Comparison of ENCODE assay signal across 8 cellular contexts in genomic region chr9:36165766-36166149, GRCh38. TPM values are rescaled to one million over a fixed set of nuclear protein-coding genes. Genes with fewer than 3 reads are reported as not detected.
A peak's percentile ranks its signal among the peaks of the same experiment; 100 is the strongest.
DNase-seq lines count a peak whose midpoint lies in the region; ATAC-seq and TF ChIP-seq lines count a peak whose summit lies in the region.

No MANE protein-coding gene starts in this region.

- H3K27me3 Mint-ChIP-seq in WTC11 (ENCODE audit: low read depth), result peaks cover 7% of the 10 kb centered on the region
- H3K27me3 Mint-ChIP-seq in glutamatergic neuron (ENCODE audit: unreplicated experiment), result peaks cover 10% of the 10 kb centered on the region
- H3K27me3 Mint-ChIP-seq in endothelial cell (ENCODE audit: unreplicated experiment), result peaks cover 5% of the 10 kb centered on the region

- peak overlapping the region; percentile 44 for H3K27ac ChIP-seq in skeletal muscle tissue (ENCODE audit: low read depth, low read length)

- H3K9ac ChIP-seq in skeletal muscle tissue (ENCODE audit: low read depth in 1 of 3, low read length in 3 of 3), result no peak overlapping the region

- DNase-seq in ELR (ENCODE audit: low read depth) (peak; percentile 54), WTC11 (ENCODE audit: low spot score) (no peak), glutamatergic neuron (no peak), endothelial cell (ENCODE audit: low spot score) (no peak)
- DNase-seq in stimulated activated CD4-positive, alpha-beta T cell treated with anti-CD3 and anti-CD28 coated beads, Interleukin-4, amount 100 ng/mL, for 24 hours, result no peak

- H3K36me3 Mint-ChIP-seq in WTC11 (no peaks in the 10 kb centered on the region), glutamatergic neuron (ENCODE audit: unreplicated experiment) (no peaks in the 10 kb centered on the region), endothelial cell (ENCODE audit: low read depth, unreplicated experiment) (no peaks in the 10 kb centered on the region)

- CTCF ChIA-PET in WTC11 (lab: Charles Lee), result interaction anchor here (0.6 to 5.3 kb wide), 27 partner anchors 13 to 1994 kb away, joined by 3 to 131 read pairs (median 5); partner anchors contain the start of genes CLTA, GLIPR2 and RECK

- no peak for TF ChIP-seq CTCF in WTC11 (IDR thresholded peaks at IDR 0.05)
- TF ChIP-seq CTCF in glutamatergic neuron (IDR thresholded peaks at IDR 0.05; ENCODE audit: partially characterized antibody, unreplicated experiment), result no peak
- TF ChIP-seq CTCF in endothelial cell (IDR thresholded peaks at IDR 0.05; ENCODE audit: unreplicated experiment), result no peak

- H3K4me1 Mint-ChIP-seq in WTC11 (peaks cover 49% of the 10 kb centered on the region), glutamatergic neuron (ENCODE audit: low read depth, unreplicated experiment) (peaks cover 15% of the 10 kb centered on the region), endothelial cell (ENCODE audit: unreplicated experiment) (peaks cover 14% of the 10 kb centered on the region)

- H3K4me3 ChIP-seq in skeletal muscle tissue (ENCODE audit: low read length in 3 of 3), result peak overlapping the region; percentile 41 to 68 (median 54)

- ATAC-seq in WTC11, result no peak; the same call in 1 of the 2 replicates
- ATAC-seq in HG02938 (IDR thresholded peaks at IDR 0.05; ENCODE audit: unreplicated experiment), result no peak
- no peak for ATAC-seq in GM18907 (IDR thresholded peaks at IDR 0.05; ENCODE audit: unreplicated experiment)

- peaks cover 5 to 16% (median 14%) of the 10 kb centered on the region in 3 donors for H3K4me1 ChIP-seq in skeletal muscle tissue (ENCODE audit: control insufficient read depth in 3 of 3, insufficient read depth in 3 of 3, low read length in 3 of 3)

- no peaks in the 10 kb centered on the region for H3K9me3 ChIP-seq in skeletal muscle tissue (ENCODE audit: control insufficient read depth in 3 of 3, low read length in 3 of 3)

- H3K27me3 ChIP-seq in skeletal muscle tissue (ENCODE audit: control insufficient read depth in 3 of 3, insufficient read depth in 3 of 3, low read length in 3 of 3), result peaks cover 7 to 18% (median 14%) of the 10 kb centered on the region in 3 donors

- H3K4me3 Mint-ChIP-seq in WTC11 (peak overlapping the region; percentile 33; the same call in 1 of the 2 replicates), glutamatergic neuron (ENCODE audit: unreplicated experiment) (no peak overlapping the region), endothelial cell (ENCODE audit: unreplicated experiment) (no peak overlapping the region)

- no peaks in the 10 kb centered on the region for H3K36me3 ChIP-seq in skeletal muscle tissue (ENCODE audit: control insufficient read depth in 3 of 3, insufficient read depth in 3 of 3, low read length in 3 of 3)

- H3K9me3 Mint-ChIP-seq in WTC11 (no peaks in the 10 kb centered on the region), glutamatergic neuron (ENCODE audit: unreplicated experiment) (peaks cover 10% of the 10 kb centered on the region), endothelial cell (ENCODE audit: unreplicated experiment) (no peaks in the 10 kb centered on the region)

- POLR2A ChIA-PET in WTC11 (lab: Charles Lee), result interaction anchor here (0.8 to 3.3 kb wide), 3 partner anchors 25 to 29 kb away, joined by 3 to 24 read pairs (median 7); partner anchors contain the start of genes CLTA and GLIPR2

- H3K27ac Mint-ChIP-seq in WTC11, result no peak overlapping the region
- H3K27ac Mint-ChIP-seq in glutamatergic neuron (ENCODE audit: unreplicated experiment), result peak overlapping the region; percentile 5
- H3K27ac Mint-ChIP-seq in endothelial cell (ENCODE audit: unreplicated experiment), result no peak overlapping the region

TF ChIP-seq in WTC11, 78 proteins besides CTCF, POLR2A, EP300 and RAD21:
- TF ChIP-seq USF1 (CRISPR knock-in tag; IDR thresholded peaks at IDR 0.05), result no peak
- TF ChIP-seq MLX (CRISPR knock-in tag; IDR thresholded peaks at IDR 0.05), result no peak
- no peak for TF ChIP-seq SMAD4 (CRISPR knock-in tag; IDR thresholded peaks at IDR 0.05)
- TF ChIP-seq ATF1 (CRISPR knock-in tag; IDR thresholded peaks at IDR 0.05), result no peak
- no peak for TF ChIP-seq FOXP1 (CRISPR knock-in tag; IDR thresholded peaks at IDR 0.05; ENCODE audit: borderline replicate concordance)
- no peak for TF ChIP-seq ZNF138 (CRISPR knock-in tag; conservative IDR thresholded peaks at IDR 0.05)
- no peak for TF ChIP-seq IRF1 (CRISPR knock-in tag; IDR thresholded peaks at IDR 0.05)
- no peak for TF ChIP-seq SP1 (CRISPR knock-in tag; conservative IDR thresholded peaks at IDR 0.05)
- no peak for TF ChIP-seq SMAD3 (CRISPR knock-in tag; IDR thresholded peaks at IDR 0.05; ENCODE audit: borderline replicate concordance)
- no peak for TF ChIP-seq ZMAT4 (CRISPR knock-in tag; IDR thresholded peaks at IDR 0.05)
- no peak for TF ChIP-seq NR2C2 (CRISPR knock-in tag; IDR thresholded peaks at IDR 0.05)
- TF ChIP-seq ETV6 (CRISPR knock-in tag; IDR thresholded peaks at IDR 0.05), result no peak
- no peak for TF ChIP-seq RORB (CRISPR knock-in tag; IDR thresholded peaks at IDR 0.05)
- no peak for TF ChIP-seq AFF4 (CRISPR knock-in tag; IDR thresholded peaks at IDR 0.05; ENCODE audit: borderline replicate concordance)
- no peak for TF ChIP-seq ZNF416 (CRISPR knock-in tag; IDR thresholded peaks at IDR 0.05)
- no peak for TF ChIP-seq GRHL2 (CRISPR knock-in tag; IDR thresholded peaks at IDR 0.05; ENCODE audit: insufficient replicate concordance, severe bottlenecking)

RNA-seq across cellular contexts. Expression of gene CCIN, which starts 3.4 kb away (rescaled TPM):
- 0.16 to 0.48 TPM (median 0.20 TPM) in 3 replicates for total RNA-seq in WTC11 (2021)
- 0.22 TPM for total RNA-seq in glutamatergic neuron (ENCODE audit: unreplicated experiment)
- total RNA-seq in skeletal muscle tissue, result 1.0 TPM
- total RNA-seq in endothelial cell (ENCODE audit: unreplicated experiment), result not detected

RNA-seq across cellular contexts. Expression of gene CLTA, which starts 25.0 kb away (rescaled TPM):
- total RNA-seq in WTC11 (2021) (213 to 220 TPM (median 220 TPM) in 3 replicates), glutamatergic neuron (ENCODE audit: unreplicated experiment) (164 TPM), skeletal muscle tissue (114 TPM), endothelial cell (ENCODE audit: unreplicated experiment) (330 TPM)

RNA-seq across cellular contexts. Expression of gene GLIPR2, which starts 29.2 kb away (rescaled TPM):
- 3.7 to 6.3 TPM (median 5.3 TPM) in 3 replicates for total RNA-seq in WTC11 (2021)
- total RNA-seq in glutamatergic neuron (ENCODE audit: unreplicated experiment), result 84.4 TPM
- 69.4 TPM for total RNA-seq in skeletal muscle tissue
- 6.3 TPM for total RNA-seq in endothelial cell (ENCODE audit: unreplicated experiment)
